In genomic region chrX:19515615-19516105, GRCh38 we compare ENCODE assay signal across 9 cellular contexts. TPM values are rescaled to one million over a fixed set of nuclear protein-coding genes. Genes with fewer than 3 reads are reported as not detected.
A peak's percentile ranks its signal among the peaks of the same experiment; 100 is the strongest.
DNase-seq lines count a peak whose midpoint lies in the region; ATAC-seq, FAIRE-seq and TF ChIP-seq lines count a peak whose summit lies in the region.
"Had no signal": no experiment of that assay in that cellular context is flagged by ENCODE, and none has a peak within 500 bp of the region (broad histone marks: within the 10 kb centered on the region; RNA-seq: fewer than 3 reads in every experiment).

No MANE protein-coding gene starts in this region.

- WGBS in suprapubic skin, result 38% methylated on average over 23 of the region's 23 CpGs

- H3K27me3 ChIP-seq in NT2/D1 (ENCODE audit: insufficient read depth, insufficient read length) (peaks cover 11% of the 10 kb centered on the region), suprapubic skin (peaks cover 15% of the 10 kb centered on the region)

- no peak for ATAC-seq in HG03159 (IDR thresholded peaks at IDR 0.05; ENCODE audit: unreplicated experiment)

- peak; percentile 5 for TF ChIP-seq CTCF in glutamatergic neuron (IDR thresholded peaks at IDR 0.05; ENCODE audit: partially characterized antibody, unreplicated experiment)
- TF ChIP-seq CTCF in suprapubic skin (IDR thresholded peaks at IDR 0.05), result no peak

- TF ChIP-seq EP300 in suprapubic skin (IDR thresholded peaks at IDR 0.05), result no peak

- H3K4me3 Mint-ChIP-seq in activated T-cell treated with anti-CD3 and anti-CD28 coated beads, Interleukin-2, amount 50 U/mL, for 24 hours, result peak overlapping the region; percentile 51
- H3K4me3 Mint-ChIP-seq in glutamatergic neuron (ENCODE audit: unreplicated experiment), result no peak overlapping the region

- no peak for TF ChIP-seq POLR2A in suprapubic skin (IDR thresholded peaks at IDR 0.05)
- no peak for TF ChIP-seq POLR2A in GM12892 (IDR thresholded peaks at IDR 0.05; ENCODE audit: low read depth, low read length)

- no peak overlapping the region for H3K27ac ChIP-seq in suprapubic skin

- H3K27ac Mint-ChIP-seq in activated T-cell treated with anti-CD3 and anti-CD28 coated beads, Interleukin-2, amount 50 U/mL, for 24 hours, result no peak overlapping the region
- no peak overlapping the region for H3K27ac Mint-ChIP-seq in glutamatergic neuron (ENCODE audit: unreplicated experiment)

- H3K9me3 ChIP-seq in NT2/D1 (ENCODE audit: insufficient read depth, low read length) (no peaks in the 10 kb centered on the region; the same call in 1 of the 2 replicates), suprapubic skin (no peaks in the 10 kb centered on the region)

- peaks cover 3% of the 10 kb centered on the region for H3K9me3 Mint-ChIP-seq in activated T-cell treated with anti-CD3 and anti-CD28 coated beads, Interleukin-2, amount 50 U/mL, for 24 hours
- peaks cover 4% of the 10 kb centered on the region for H3K9me3 Mint-ChIP-seq in glutamatergic neuron (ENCODE audit: unreplicated experiment)

- peak overlapping the region; percentile 43 for H3K4me3 ChIP-seq in NT2/D1 (ENCODE audit: insufficient read length, low read depth)
- peak overlapping the region; percentile 37 for H3K4me3 ChIP-seq in suprapubic skin

- H3K36me3 ChIP-seq in NT2/D1 (ENCODE audit: insufficient read depth, insufficient read length, low read length) (no peaks in the 10 kb centered on the region), suprapubic skin (no peaks in the 10 kb centered on the region)

- H3K9ac ChIP-seq in NT2/D1 (ENCODE audit: insufficient read length, low read depth), result peak overlapping the region; percentile 33

- H3K27me3 Mint-ChIP-seq in activated T-cell treated with anti-CD3 and anti-CD28 coated beads, Interleukin-2, amount 50 U/mL, for 24 hours, result peaks cover 57% of the 10 kb centered on the region
- peaks cover 2% of the 10 kb centered on the region for H3K27me3 Mint-ChIP-seq in glutamatergic neuron (ENCODE audit: unreplicated experiment)

- no peak for DNase-seq in activated T-cell treated with anti-CD3 and anti-CD28 coated beads, Interleukin-2, amount 50 U/mL, for 24 hours
- DNase-seq in activated T-cell treated with anti-CD3 and anti-CD28 coated beads for 4 hours (no peak), NT2/D1 (ENCODE audit: low read depth, low spot score) (no peak), glutamatergic neuron (no peak), suprapubic skin (ENCODE audit: low spot score in 2 of 2) (no peak), GM12892 (ENCODE audit: insufficient read length) (no peak), UCSD-AML1 (lab: John Stamatoyannopoulos, UW; ENCODE audit: unreplicated experiment) (no peak)

- H3K4me1 Mint-ChIP-seq in activated T-cell treated with anti-CD3 and anti-CD28 coated beads, Interleukin-2, amount 50 U/mL, for 24 hours (ENCODE audit: low read depth), result peaks cover 4% of the 10 kb centered on the region
- no peaks in the 10 kb centered on the region for H3K4me1 Mint-ChIP-seq in glutamatergic neuron (ENCODE audit: low read depth, unreplicated experiment)

- FAIRE-seq in GM12892 (lab: Jason Lieb, UNC), result no peak

- no peaks in the 10 kb centered on the region for H3K36me3 Mint-ChIP-seq in activated T-cell treated with anti-CD3 and anti-CD28 coated beads, Interleukin-2, amount 50 U/mL, for 24 hours (ENCODE audit: low read depth)
- no peaks in the 10 kb centered on the region for H3K36me3 Mint-ChIP-seq in glutamatergic neuron (ENCODE audit: unreplicated experiment)

- H3K4me1 ChIP-seq in NT2/D1 (ENCODE audit: insufficient read depth, insufficient read length) (no peaks in the 10 kb centered on the region), suprapubic skin (peaks cover 5% of the 10 kb centered on the region)

RNA-seq across cellular contexts. Expression of gene MAP3K15, which starts 0.4 kb away (rescaled TPM):
- 0.37 TPM for total RNA-seq in glutamatergic neuron (ENCODE audit: unreplicated experiment)
- not detected for total RNA-seq in suprapubic skin
- not detected for polyA plus RNA-seq in GM12892 (2012; ENCODE audit: missing spikeins)
- total RNA-seq: glomerular endothelial cell had no signal
